ENCODE assay signal across 1 cellular context in the genomic region with DNA sequence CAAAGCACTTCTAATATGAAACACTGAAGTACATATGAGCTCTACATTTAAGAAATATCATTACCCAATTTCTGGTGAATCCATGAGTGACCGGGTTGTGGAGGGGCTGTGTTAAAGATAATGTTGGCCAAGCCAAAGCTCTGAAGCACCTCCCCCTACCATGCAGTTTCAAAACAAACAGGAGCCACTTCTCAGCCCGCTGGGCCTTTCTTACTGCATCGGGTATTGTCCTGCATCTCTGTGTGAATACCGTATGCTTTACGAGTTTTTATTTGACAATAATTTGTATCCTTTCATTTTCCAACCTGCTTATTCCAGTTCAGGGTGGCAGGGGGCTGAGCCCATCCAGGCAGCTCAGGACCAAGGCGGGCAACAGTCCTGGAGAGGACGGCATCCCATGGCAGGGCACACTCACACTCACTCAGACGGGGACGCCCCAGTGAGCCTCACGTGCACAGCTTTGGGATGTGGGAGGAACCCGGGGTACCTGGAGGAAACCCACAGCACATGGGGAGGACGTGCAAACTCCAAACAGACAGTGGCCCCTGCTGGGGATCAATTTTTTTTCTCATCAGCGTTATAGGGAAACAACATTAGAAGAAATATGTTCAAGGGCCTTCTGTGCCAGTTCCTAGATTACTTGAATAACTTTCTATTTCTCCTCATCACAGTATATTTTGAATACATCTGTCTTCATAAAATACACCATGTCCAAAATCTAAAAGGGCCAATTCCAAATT.
TF ChIP-seq lines count a peak whose summit lies in the region.

No MANE protein-coding gene starts in this region.

TF ChIP-seq in HCT116, 20 proteins besides CTCF, POLR2A, EP300 and RAD21:
- TF ChIP-seq, protein P1, sequence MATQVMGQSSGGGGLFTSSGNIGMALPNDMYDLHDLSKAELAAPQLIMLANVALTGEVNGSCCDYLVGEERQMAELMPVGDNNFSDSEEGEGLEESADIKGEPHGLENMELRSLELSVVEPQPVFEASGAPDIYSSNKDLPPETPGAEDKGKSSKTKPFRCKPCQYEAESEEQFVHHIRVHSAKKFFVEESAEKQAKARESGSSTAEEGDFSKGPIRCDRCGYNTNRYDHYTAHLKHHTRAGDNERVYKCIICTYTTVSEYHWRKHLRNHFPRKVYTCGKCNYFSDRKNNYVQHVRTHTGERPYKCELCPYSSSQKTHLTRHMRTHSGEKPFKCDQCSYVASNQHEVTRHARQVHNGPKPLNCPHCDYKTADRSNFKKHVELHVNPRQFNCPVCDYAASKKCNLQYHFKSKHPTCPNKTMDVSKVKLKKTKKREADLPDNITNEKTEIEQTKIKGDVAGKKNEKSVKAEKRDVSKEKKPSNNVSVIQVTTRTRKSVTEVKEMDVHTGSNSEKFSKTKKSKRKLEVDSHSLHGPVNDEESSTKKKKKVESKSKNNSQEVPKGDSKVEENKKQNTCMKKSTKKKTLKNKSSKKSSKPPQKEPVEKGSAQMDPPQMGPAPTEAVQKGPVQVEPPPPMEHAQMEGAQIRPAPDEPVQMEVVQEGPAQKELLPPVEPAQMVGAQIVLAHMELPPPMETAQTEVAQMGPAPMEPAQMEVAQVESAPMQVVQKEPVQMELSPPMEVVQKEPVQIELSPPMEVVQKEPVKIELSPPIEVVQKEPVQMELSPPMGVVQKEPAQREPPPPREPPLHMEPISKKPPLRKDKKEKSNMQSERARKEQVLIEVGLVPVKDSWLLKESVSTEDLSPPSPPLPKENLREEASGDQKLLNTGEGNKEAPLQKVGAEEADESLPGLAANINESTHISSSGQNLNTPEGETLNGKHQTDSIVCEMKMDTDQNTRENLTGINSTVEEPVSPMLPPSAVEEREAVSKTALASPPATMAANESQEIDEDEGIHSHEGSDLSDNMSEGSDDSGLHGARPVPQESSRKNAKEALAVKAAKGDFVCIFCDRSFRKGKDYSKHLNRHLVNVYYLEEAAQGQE (IDR thresholded peaks at IDR 0.05; ENCODE audit: low read depth), result no peak
- TF ChIP-seq POLR2AphosphoS5 (IDR thresholded peaks at IDR 0.05; ENCODE audit: low read depth, low read length) (no peak), ZNF274 (IDR thresholded peaks at IDR 0.05; ENCODE audit: low read depth, low read length) (no peak), CBX3 (IDR thresholded peaks at IDR 0.05; ENCODE audit: low read depth) (no peak), ELF1 (IDR thresholded peaks at IDR 0.05; ENCODE audit: borderline replicate concordance, low read depth) (no peak), YY1 (IDR thresholded peaks at IDR 0.05; ENCODE audit: extremely low read depth, insufficient replicate concordance, low read depth, low read length) (no peak), CEBPB (IDR thresholded peaks at IDR 0.05; ENCODE audit: low read depth) (no peak)
- TF ChIP-seq, protein P2, sequence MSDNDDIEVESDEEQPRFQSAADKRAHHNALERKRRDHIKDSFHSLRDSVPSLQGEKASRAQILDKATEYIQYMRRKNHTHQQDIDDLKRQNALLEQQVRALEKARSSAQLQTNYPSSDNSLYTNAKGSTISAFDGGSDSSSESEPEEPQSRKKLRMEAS (IDR thresholded peaks at IDR 0.05), result no peak
- TF ChIP-seq, protein P3, sequence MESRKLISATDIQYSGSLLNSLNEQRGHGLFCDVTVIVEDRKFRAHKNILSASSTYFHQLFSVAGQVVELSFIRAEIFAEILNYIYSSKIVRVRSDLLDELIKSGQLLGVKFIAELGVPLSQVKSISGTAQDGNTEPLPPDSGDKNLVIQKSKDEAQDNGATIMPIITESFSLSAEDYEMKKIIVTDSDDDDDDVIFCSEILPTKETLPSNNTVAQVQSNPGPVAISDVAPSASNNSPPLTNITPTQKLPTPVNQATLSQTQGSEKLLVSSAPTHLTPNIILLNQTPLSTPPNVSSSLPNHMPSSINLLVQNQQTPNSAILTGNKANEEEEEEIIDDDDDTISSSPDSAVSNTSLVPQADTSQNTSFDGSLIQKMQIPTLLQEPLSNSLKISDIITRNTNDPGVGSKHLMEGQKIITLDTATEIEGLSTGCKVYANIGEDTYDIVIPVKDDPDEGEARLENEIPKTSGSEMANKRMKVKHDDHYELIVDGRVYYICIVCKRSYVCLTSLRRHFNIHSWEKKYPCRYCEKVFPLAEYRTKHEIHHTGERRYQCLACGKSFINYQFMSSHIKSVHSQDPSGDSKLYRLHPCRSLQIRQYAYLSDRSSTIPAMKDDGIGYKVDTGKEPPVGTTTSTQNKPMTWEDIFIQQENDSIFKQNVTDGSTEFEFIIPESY (IDR thresholded peaks at IDR 0.05; ENCODE audit: extremely low read depth, insufficient replicate concordance, low read length), result no peak
